In genomic region chr17:76547642-76548202, GRCh38 we compare ENCODE assay signal across 18 cellular contexts. TPM values are rescaled to one million over a fixed set of nuclear protein-coding genes. Genes with fewer than 3 reads are reported as not detected.
DNase-seq lines count a peak whose midpoint lies in the region; ATAC-seq, FAIRE-seq and TF ChIP-seq lines count a peak whose summit lies in the region.
"Had no signal": no experiment of that assay in that cellular context is flagged by ENCODE, and none has a peak within 500 bp of the region (broad histone marks: within the 10 kb centered on the region; RNA-seq: fewer than 3 reads in every experiment).

No MANE protein-coding gene starts in this region.

- intact Hi-C loops in HepG2 (cut with micrococcal nuclease; ENCODE audit: unreplicated experiment): loop anchor here (1.0 kb wide), 1 partner anchor 24 kb away; no protein-coding TSS in a partner anchor
- intact Hi-C loops in right lobe of liver (cut with DNase I): no loop called here

- TF ChIP-seq EP300 in HepG2 (IDR thresholded peaks at IDR 0.05; ENCODE audit: low read depth in 2 of 2, low read length in 2 of 2) (no peak), HepG2 (CRISPR knock-in tag; IDR thresholded peaks at IDR 0.05; ENCODE audit: borderline replicate concordance) (no peak; the same call in 1 of the 2 replicates)

- H3K9me3 ChIP-seq in HepG2 (ENCODE audit: low read length) (no peaks in the 10 kb centered on the region), right lobe of liver (no peaks in the 10 kb centered on the region), Karpas-422 (ENCODE audit: low read length) (no peaks in the 10 kb centered on the region)
- H3K9me3 ChIP-seq: adrenal gland, lower lobe of right lung, spleen had no signal

- H3K9ac ChIP-seq in HepG2 (ENCODE audit: insufficient read depth, low read depth, low read length): peak overlapping the region; percentile 63; the same call in 1 of the 2 replicates
- H3K9ac ChIP-seq in Karpas-422 (ENCODE audit: low read length): no peak overlapping the region

- peaks cover 7% of the 10 kb centered on the region in 2 experiments; a peak in 4 of 5 replicates for H3K36me3 ChIP-seq in HepG2 (replicated peaks in 1 of 2; ENCODE audit: control insufficient read depth in 1 of 2, insufficient read depth in 2 of 2, low read length in 2 of 2)
- no peaks in the 10 kb centered on the region for H3K36me3 ChIP-seq in right lobe of liver
- H3K36me3 ChIP-seq in Karpas-422 (ENCODE audit: insufficient read depth, low read length): no peaks in the 10 kb centered on the region
- H3K36me3 ChIP-seq: adrenal gland, lower lobe of right lung, spleen had no signal

- in situ Hi-C loops in HepG2 (cut with HindIII; ENCODE audit: extremely low pct_ligation_motif_present, low pct_unique_long_range_greater_than_20kb): no loop called here

- TF ChIP-seq POLR2A in HepG2 (IDR thresholded peaks at IDR 0.05; ENCODE audit: insufficient read depth in 1 of 2, low read depth in 2 of 2, low read length in 2 of 2): no peak
- TF ChIP-seq POLR2A in right lobe of liver (IDR thresholded peaks at IDR 0.05): no peak

- FAIRE-seq in HepG2 (lab: Jason Lieb, UNC): peak; percentile 81
- FAIRE-seq: A204.1, G401.6 had no signal

- TF ChIP-seq RAD21 in HepG2 (CRISPR knock-in tag; IDR thresholded peaks at IDR 0.05): no peak

- H3K4me2 ChIP-seq in HepG2 (ENCODE audit: low read depth, low read length) (peak overlapping the region; percentile 93), Karpas-422 (ENCODE audit: low read depth, low read length, poor library complexity, severe bottlenecking) (no peak overlapping the region)

- 50% methylated on average over 2 of the region's 2 CpGs for WGBS in HepG2 (ENCODE audit: low lambda C conversion rate)
- WGBS in right lobe of liver (ENCODE audit: insufficient coverage, low coverage, low lambda C conversion rate, missing lambda C conversion rate): 43% methylated on average over 2 of the region's 2 CpGs

- DNase-seq in HepG2 (ENCODE audit: low spot score): no peak
- no peak for DNase-seq in right lobe of liver
- DNase-seq in RWPE1 (ENCODE audit: low spot score): no peak
- no peak for DNase-seq in foreskin keratinocyte
- no peak for DNase-seq in Karpas-422
- no peak for DNase-seq in SIG-M5 treated with dmso at 0.1 percent for 504 hours (lab: John Stamatoyannopoulos, UW; ENCODE audit: unreplicated experiment)
- DNase-seq in SK-N-DZ (ENCODE audit: low spot score): no peak
- DNase-seq: activated gamma-delta T cell had no signal

- POLR2A ChIA-PET in HepG2 (lab: Yijun Ruan, JAX): interaction anchor here (0.8 to 4.4 kb wide), 8 partner anchors 9 to 66 kb away, joined by 3 to 40 read pairs (median 17); partner anchors contain the start of gene RHBDF2
- POLR2A ChIA-PET in RWPE1 (lab: Yijun Ruan, JAX; ENCODE audit: low non-redundant PET): interaction anchor here (0.7 kb wide), 1 partner anchor 18 kb away, joined by 4 read pairs; no protein-coding TSS in a partner anchor

- H3K27ac ChIP-seq in HepG2 (ENCODE audit: extremely low read length, insufficient read depth, low read length): no peak overlapping the region
- H3K27ac ChIP-seq in right lobe of liver: peak overlapping the region in 1 of 3 donors; percentile 79
- H3K27ac ChIP-seq in RWPE1: peak overlapping the region; percentile 86
- peak overlapping the region; percentile 79 for H3K27ac ChIP-seq in foreskin keratinocyte
- H3K27ac ChIP-seq in Karpas-422 (ENCODE audit: low read length): no peak overlapping the region

- TF ChIP-seq CTCF in HepG2 (CRISPR knock-in tag; IDR thresholded peaks at IDR 0.05) (no peak), right lobe of liver (IDR thresholded peaks at IDR 0.05) (no peak), RWPE1 (conservative IDR thresholded peaks at IDR 0.05; ENCODE audit: low read depth) (peak; percentile 56), foreskin keratinocyte (conservative IDR thresholded peaks at IDR 0.05) (no peak)

- CTCF ChIA-PET in HepG2 (lab: Yijun Ruan, JAX; ENCODE audit: low intra/inter-chr PET ratio, low total read pairs): interaction anchor here (0.9 to 4.4 kb wide), 9 partner anchors 15 to 82 kb away, joined by 3 to 86 read pairs (median 6); partner anchors contain the start of gene ST6GALNAC2
- CTCF ChIA-PET in RWPE1 (lab: Yijun Ruan, JAX): interaction anchor here (1.4 to 1.5 kb wide), 4 partner anchors 11 to 40 kb away, joined by 4 to 9 read pairs (median 6); no protein-coding TSS in a partner anchor

- H3K4me1 ChIP-seq in HepG2 (ENCODE audit: insufficient read depth, low read length): peaks cover 64% of the 10 kb centered on the region
- H3K4me1 ChIP-seq in right lobe of liver: peaks cover 0 to 58% (median 14%) of the 10 kb centered on the region in 4 donors
- H3K4me1 ChIP-seq in foreskin keratinocyte: peaks cover 35% of the 10 kb centered on the region
- no peaks in the 10 kb centered on the region for H3K4me1 ChIP-seq in Karpas-422 (ENCODE audit: low read length)

- H3K4me3 ChIP-seq in HepG2 (replicated peaks in 1 of 3; ENCODE audit: insufficient read depth in 1 of 3, low read depth in 2 of 3, low read length in 3 of 3) (peak overlapping the region in 2 of 3 experiments; percentile 66; a peak in 3 of 6 replicates), right lobe of liver (peak overlapping the region in 1 of 3 donors; percentile 39), Karpas-422 (ENCODE audit: low read length) (no peak overlapping the region)
- H3K4me3 ChIP-seq: adrenal gland, lower lobe of right lung, spleen had no signal

- H3K27me3 ChIP-seq in HepG2 (ENCODE audit: control insufficient read depth in 1 of 2, insufficient read depth in 2 of 2, low read length in 2 of 2): no peaks in the 10 kb centered on the region
- H3K27me3 ChIP-seq in right lobe of liver: no peaks in the 10 kb centered on the region
- no peaks in the 10 kb centered on the region for H3K27me3 ChIP-seq in foreskin keratinocyte
- H3K27me3 ChIP-seq in Karpas-422 (ENCODE audit: low read length): no peaks in the 10 kb centered on the region
- H3K27me3 ChIP-seq: adrenal gland had no signal

- no peaks in the 10 kb centered on the region for H3K9me2 ChIP-seq in Karpas-422 (replicated peaks; ENCODE audit: insufficient read depth, low read length)

- ATAC-seq in HepG2 (no peak), right lobe of liver (no peak), foreskin keratinocyte (no peak), HG02840 (IDR thresholded peaks at IDR 0.05; ENCODE audit: low FRiP score, unreplicated experiment) (no peak)

- H2AFZ ChIP-seq in HepG2 (ENCODE audit: low read length) (no peak overlapping the region), Karpas-422 (ENCODE audit: low read length) (no peak overlapping the region)

- H4K20me1 ChIP-seq in HepG2 (ENCODE audit: insufficient read depth, low read length): peaks cover 7% of the 10 kb centered on the region; the same call in 1 of the 2 replicates
- no peaks in the 10 kb centered on the region for H4K20me1 ChIP-seq in Karpas-422 (ENCODE audit: insufficient read depth, low read depth, low read length)

- no TSS peak for BruUV-seq in HepG2 (replicated peaks; lab: Mats Ljungman, UMichigan)

- H3K79me2 ChIP-seq in HepG2 (ENCODE audit: insufficient read depth, low read length) (peaks cover 42% of the 10 kb centered on the region), Karpas-422 (ENCODE audit: low read length) (no peaks in the 10 kb centered on the region)

RNA-seq across cellular contexts. Expression of gene PRCD, which starts 7.9 kb away (rescaled TPM):
- total RNA-seq in HepG2 (2016; rRNA removed; fragmentation: Illumina TruSeq; extraction: Trizol) (0.52 TPM in 1 of 2 replicates, not detected in the other), right lobe of liver (1 to 10 TPM in 1 of 6 experiments, under 1 TPM in 2, not detected in 3; 0.12 to 1.3 (median 0.22) TPM), foreskin keratinocyte (0.63 and 0.88 TPM in 2 replicates)
- not detected in 2 replicates for total RNA-seq in HepG2 (2016; cell fraction: cytosol; rRNA removed; fragmentation: Illumina TruSeq; extraction: Trizol; ENCODE audit: low read depth)
- 0.36 and 0.48 TPM in 2 replicates for total RNA-seq in HepG2 (2016; cell fraction: insoluble cytoplasmic fraction; rRNA removed; fragmentation: Illumina TruSeq; extraction: Trizol)
- total RNA-seq in HepG2 (2016; cell fraction: membrane; rRNA removed; fragmentation: Illumina TruSeq; extraction: Trizol): not detected in 2 replicates
- total RNA-seq in HepG2 (2016; cell fraction: nucleus; rRNA removed; fragmentation: Illumina TruSeq; extraction: Trizol): not detected in 2 replicates
- polyA plus RNA-seq in HepG2 (2011; rRNA removed) (0.35 and 0.51 TPM in 2 replicates), foreskin keratinocyte (0.93 and 0.99 TPM in 2 replicates)
- not detected in 2 replicates for polyA plus RNA-seq in HepG2 (2011; cell fraction: cytosol; rRNA removed)
- polyA plus RNA-seq in HepG2 (2011; cell fraction: nucleus; rRNA removed): 0.06 TPM in 1 of 2 replicates, not detected in the other
- 0.61 and 0.71 TPM in 2 replicates for polyA plus RNA-seq in HepG2 (2012)
- polyA plus RNA-seq in HepG2 (2016; cell fraction: cytosol; fragmentation: Illumina TruSeq; extraction: Trizol; ENCODE audit: low read depth): 0.25 TPM in 1 of 2 replicates, not detected in the other
- not detected in 2 replicates for polyA plus RNA-seq in HepG2 (2016; cell fraction: insoluble cytoplasmic fraction; fragmentation: Illumina TruSeq; extraction: Trizol; ENCODE audit: low read depth)
- polyA plus RNA-seq in HepG2 (2016; cell fraction: membrane; fragmentation: Illumina TruSeq; extraction: Trizol; ENCODE audit: low read depth): not detected in 2 replicates
- polyA plus RNA-seq in HepG2 (2016; cell fraction: nucleus; fragmentation: Illumina TruSeq; extraction: Trizol; ENCODE audit: insufficient read depth, low read depth): not detected in 2 replicates
- polyA minus RNA-seq in HepG2 (2011; rRNA and poly(A)+ RNA removed; ENCODE audit: low replicate concordance): 0.70 TPM in 1 of 2 replicates, not detected in the other
- polyA minus RNA-seq in HepG2 (2011; cell fraction: cytosol; rRNA and poly(A)+ RNA removed): not detected in 2 replicates
- not detected in 2 replicates for polyA minus RNA-seq in HepG2 (2011; cell fraction: nucleus; rRNA and poly(A)+ RNA removed)
- total RNA-seq in Karpas-422 (2014; rRNA removed; shearing (Covaris generic); ENCODE audit: low replicate concordance): 0.37 and 0.69 TPM in 2 replicates
- 20.7 and 26.4 TPM in 2 replicates for polyA plus RNA-seq in SK-N-DZ (2014; cell fraction: cytosol; rRNA removed)
- polyA plus RNA-seq in SK-N-DZ (2014; cell fraction: nucleus; rRNA removed): 20.8 and 32.3 TPM in 2 replicates
- total RNA-seq: endothelial cell of umbilical vein; H4; myocyte; T-helper 1 cell treated with Interleukin-12 subunit alpha and Interleukin-12 subunit beta and Interleukin-4 antibody, amounts not matched to agents 30 ng/mL and 1 ng/mL, for 36 hours had no signal
- polyA plus RNA-seq: endothelial cell of umbilical vein had no signal

RNA-seq across cellular contexts. Expression of gene CYGB, which starts 10.2 kb away (rescaled TPM):
- total RNA-seq in HepG2 (2016; rRNA removed; fragmentation: Illumina TruSeq; extraction: Trizol) (27.1 and 28.9 TPM in 2 replicates), right lobe of liver (1 to 10 TPM; 1.8 to 4.1 (median 3.1) TPM), foreskin keratinocyte (10.2 and 17.8 TPM in 2 replicates)
- total RNA-seq in HepG2 (2016; cell fraction: cytosol; rRNA removed; fragmentation: Illumina TruSeq; extraction: Trizol; ENCODE audit: low read depth): 5.2 and 8.2 TPM in 2 replicates
- total RNA-seq in HepG2 (2016; cell fraction: insoluble cytoplasmic fraction; rRNA removed; fragmentation: Illumina TruSeq; extraction: Trizol): 25.6 and 28.4 TPM in 2 replicates
- 16.6 and 21.7 TPM in 2 replicates for total RNA-seq in HepG2 (2016; cell fraction: membrane; rRNA removed; fragmentation: Illumina TruSeq; extraction: Trizol)
- 14.7 and 17.2 TPM in 2 replicates for total RNA-seq in HepG2 (2016; cell fraction: nucleus; rRNA removed; fragmentation: Illumina TruSeq; extraction: Trizol)
- polyA plus RNA-seq in HepG2 (2011; rRNA removed) (18.9 and 23.3 TPM in 2 replicates), foreskin keratinocyte (15.0 and 24.3 TPM in 2 replicates)
- polyA plus RNA-seq in HepG2 (2011; cell fraction: cytosol; rRNA removed): 19.3 and 25.5 TPM in 2 replicates
- polyA plus RNA-seq in HepG2 (2011; cell fraction: nucleus; rRNA removed): 17.6 and 23.0 TPM in 2 replicates
- 20.2 and 20.5 TPM in 2 replicates for polyA plus RNA-seq in HepG2 (2012)
- 6.2 and 7.9 TPM in 2 replicates for polyA plus RNA-seq in HepG2 (2016; cell fraction: cytosol; fragmentation: Illumina TruSeq; extraction: Trizol; ENCODE audit: low read depth)
- 28.7 and 30.6 TPM in 2 replicates for polyA plus RNA-seq in HepG2 (2016; cell fraction: insoluble cytoplasmic fraction; fragmentation: Illumina TruSeq; extraction: Trizol; ENCODE audit: low read depth)
- polyA plus RNA-seq in HepG2 (2016; cell fraction: membrane; fragmentation: Illumina TruSeq; extraction: Trizol; ENCODE audit: low read depth): 21.0 and 21.3 TPM in 2 replicates
- polyA plus RNA-seq in HepG2 (2016; cell fraction: nucleus; fragmentation: Illumina TruSeq; extraction: Trizol; ENCODE audit: insufficient read depth, low read depth): 24.9 and 26.1 TPM in 2 replicates
- polyA minus RNA-seq in HepG2 (2011; rRNA and poly(A)+ RNA removed; ENCODE audit: low replicate concordance): 0.26 and 16.8 TPM in 2 replicates
- polyA minus RNA-seq in HepG2 (2011; cell fraction: cytosol; rRNA and poly(A)+ RNA removed): 9.7 and 11.8 TPM in 2 replicates
- 12.9 and 17.7 TPM in 2 replicates for polyA minus RNA-seq in HepG2 (2011; cell fraction: nucleus; rRNA and poly(A)+ RNA removed)
- 0.07 TPM in 1 of 2 replicates, not detected in the other for total RNA-seq in Karpas-422 (2014; rRNA removed; shearing (Covaris generic); ENCODE audit: low replicate concordance)
- 0.93 and 4.2 TPM in 2 replicates for polyA plus RNA-seq in SK-N-DZ (2014; cell fraction: cytosol; rRNA removed)
- 1.4 and 2.7 TPM in 2 replicates for polyA plus RNA-seq in SK-N-DZ (2014; cell fraction: nucleus; rRNA removed)

RNA-seq across cellular contexts. Expression of gene ST6GALNAC2, which starts 37.9 kb away (rescaled TPM):
- total RNA-seq in HepG2 (2016; rRNA removed; fragmentation: Illumina TruSeq; extraction: Trizol) (0.49 and 0.84 TPM in 2 replicates), right lobe of liver (1 to 10 TPM in 5 of 6 experiments, under 1 TPM in 1; 0.81 to 5.0 (median 2.3) TPM), foreskin keratinocyte (23.4 and 38.5 TPM in 2 replicates)
- total RNA-seq in HepG2 (2016; cell fraction: cytosol; rRNA removed; fragmentation: Illumina TruSeq; extraction: Trizol; ENCODE audit: low read depth): 0.35 and 0.51 TPM in 2 replicates
- 0.13 and 0.39 TPM in 2 replicates for total RNA-seq in HepG2 (2016; cell fraction: insoluble cytoplasmic fraction; rRNA removed; fragmentation: Illumina TruSeq; extraction: Trizol)
- 0.77 and 0.79 TPM in 2 replicates for total RNA-seq in HepG2 (2016; cell fraction: membrane; rRNA removed; fragmentation: Illumina TruSeq; extraction: Trizol)
- 0.68 and 0.97 TPM in 2 replicates for total RNA-seq in HepG2 (2016; cell fraction: nucleus; rRNA removed; fragmentation: Illumina TruSeq; extraction: Trizol)
- polyA plus RNA-seq in HepG2 (2011; rRNA removed) (0.12 and 0.30 TPM in 2 replicates), foreskin keratinocyte (21.4 and 31.8 TPM in 2 replicates)
- 0.24 and 0.50 TPM in 2 replicates for polyA plus RNA-seq in HepG2 (2011; cell fraction: cytosol; rRNA removed)
- 0.43 TPM in 2 replicates for polyA plus RNA-seq in HepG2 (2011; cell fraction: nucleus; rRNA removed)
- 0.16 TPM in 1 of 2 replicates, not detected in the other for polyA plus RNA-seq in HepG2 (2012)
- polyA plus RNA-seq in HepG2 (2016; cell fraction: cytosol; fragmentation: Illumina TruSeq; extraction: Trizol; ENCODE audit: low read depth): 0.34 and 0.45 TPM in 2 replicates
- polyA plus RNA-seq in HepG2 (2016; cell fraction: insoluble cytoplasmic fraction; fragmentation: Illumina TruSeq; extraction: Trizol; ENCODE audit: low read depth): 0.56 and 0.64 TPM in 2 replicates
- polyA plus RNA-seq in HepG2 (2016; cell fraction: membrane; fragmentation: Illumina TruSeq; extraction: Trizol; ENCODE audit: low read depth): 0.62 and 0.69 TPM in 2 replicates
- 1.0 and 1.6 TPM in 2 replicates for polyA plus RNA-seq in HepG2 (2016; cell fraction: nucleus; fragmentation: Illumina TruSeq; extraction: Trizol; ENCODE audit: insufficient read depth, low read depth)
- polyA minus RNA-seq in HepG2 (2011; rRNA and poly(A)+ RNA removed; ENCODE audit: low replicate concordance): 0.34 and 1.1 TPM in 2 replicates
- not detected in 2 replicates for polyA minus RNA-seq in HepG2 (2011; cell fraction: cytosol; rRNA and poly(A)+ RNA removed)
- not detected in 2 replicates for polyA minus RNA-seq in HepG2 (2011; cell fraction: nucleus; rRNA and poly(A)+ RNA removed)
- not detected in 2 replicates for total RNA-seq in Karpas-422 (2014; rRNA removed; shearing (Covaris generic); ENCODE audit: low replicate concordance)
- polyA plus RNA-seq in SK-N-DZ (2014; cell fraction: cytosol; rRNA removed): not detected in 2 replicates
- polyA plus RNA-seq in SK-N-DZ (2014; cell fraction: nucleus; rRNA removed): not detected in 2 replicates
- total RNA-seq: T-helper 1 cell treated with Interleukin-12 subunit alpha and Interleukin-12 subunit beta and Interleukin-4 antibody, amounts not matched to agents 30 ng/mL and 1 ng/mL, for 36 hours had no signal

RNA-seq across cellular contexts. Expression of gene RHBDF2, which starts 46.5 kb away (rescaled TPM):
- total RNA-seq in HepG2 (2016; rRNA removed; fragmentation: Illumina TruSeq; extraction: Trizol) (4.2 and 7.8 TPM in 2 replicates), right lobe of liver (10 to 100 TPM in 3 of 6 experiments, 1 to 10 TPM in 3; 7.1 to 18.6 (median 11.0) TPM), foreskin keratinocyte (38.1 and 49.0 TPM in 2 replicates)
- total RNA-seq in HepG2 (2016; cell fraction: cytosol; rRNA removed; fragmentation: Illumina TruSeq; extraction: Trizol; ENCODE audit: low read depth): 3.3 and 3.4 TPM in 2 replicates
- total RNA-seq in HepG2 (2016; cell fraction: insoluble cytoplasmic fraction; rRNA removed; fragmentation: Illumina TruSeq; extraction: Trizol): 2.8 and 8.6 TPM in 2 replicates
- total RNA-seq in HepG2 (2016; cell fraction: membrane; rRNA removed; fragmentation: Illumina TruSeq; extraction: Trizol): 3.2 and 3.5 TPM in 2 replicates
- 10.0 and 14.7 TPM in 2 replicates for total RNA-seq in HepG2 (2016; cell fraction: nucleus; rRNA removed; fragmentation: Illumina TruSeq; extraction: Trizol)
- polyA plus RNA-seq in HepG2 (2011; rRNA removed) (24.2 and 27.6 TPM in 2 replicates), foreskin keratinocyte (26.4 and 33.1 TPM in 2 replicates)
- polyA plus RNA-seq in HepG2 (2011; cell fraction: cytosol; rRNA removed): 9.7 and 15.2 TPM in 2 replicates
- 96.1 and 124 TPM in 2 replicates for polyA plus RNA-seq in HepG2 (2011; cell fraction: nucleus; rRNA removed)
- 17.9 and 27.7 TPM in 2 replicates for polyA plus RNA-seq in HepG2 (2012)
- 1.2 and 1.5 TPM in 2 replicates for polyA plus RNA-seq in HepG2 (2016; cell fraction: cytosol; fragmentation: Illumina TruSeq; extraction: Trizol; ENCODE audit: low read depth)
- 3.8 and 4.6 TPM in 2 replicates for polyA plus RNA-seq in HepG2 (2016; cell fraction: insoluble cytoplasmic fraction; fragmentation: Illumina TruSeq; extraction: Trizol; ENCODE audit: low read depth)
- polyA plus RNA-seq in HepG2 (2016; cell fraction: membrane; fragmentation: Illumina TruSeq; extraction: Trizol; ENCODE audit: low read depth): 2.0 and 3.1 TPM in 2 replicates
- 23.9 and 27.3 TPM in 2 replicates for polyA plus RNA-seq in HepG2 (2016; cell fraction: nucleus; fragmentation: Illumina TruSeq; extraction: Trizol; ENCODE audit: insufficient read depth, low read depth)
- polyA minus RNA-seq in HepG2 (2011; rRNA and poly(A)+ RNA removed; ENCODE audit: low replicate concordance): 8.1 and 40.4 TPM in 2 replicates
- 12.8 and 13.5 TPM in 2 replicates for polyA minus RNA-seq in HepG2 (2011; cell fraction: cytosol; rRNA and poly(A)+ RNA removed)
- polyA minus RNA-seq in HepG2 (2011; cell fraction: nucleus; rRNA and poly(A)+ RNA removed): 26.5 and 30.6 TPM in 2 replicates
- total RNA-seq in Karpas-422 (2014; rRNA removed; shearing (Covaris generic); ENCODE audit: low replicate concordance): 5.1 and 5.4 TPM in 2 replicates
- polyA plus RNA-seq in SK-N-DZ (2014; cell fraction: cytosol; rRNA removed): 0.08 and 1.0 TPM in 2 replicates
- 0.56 and 0.89 TPM in 2 replicates for polyA plus RNA-seq in SK-N-DZ (2014; cell fraction: nucleus; rRNA removed)

Comparison
In these comparisons a context has a peak if more than half of its experiments do, and no peak if none do; other contexts are left out.
1. H3K27ac ChIP-seq: peak in RWPE1 (single experiment) and foreskin keratinocyte (single experiment); none in HepG2 (single experiment) and Karpas-422 (single experiment).